Comparison of ENCODE assay signal across 16 cellular contexts in the genomic region with DNA sequence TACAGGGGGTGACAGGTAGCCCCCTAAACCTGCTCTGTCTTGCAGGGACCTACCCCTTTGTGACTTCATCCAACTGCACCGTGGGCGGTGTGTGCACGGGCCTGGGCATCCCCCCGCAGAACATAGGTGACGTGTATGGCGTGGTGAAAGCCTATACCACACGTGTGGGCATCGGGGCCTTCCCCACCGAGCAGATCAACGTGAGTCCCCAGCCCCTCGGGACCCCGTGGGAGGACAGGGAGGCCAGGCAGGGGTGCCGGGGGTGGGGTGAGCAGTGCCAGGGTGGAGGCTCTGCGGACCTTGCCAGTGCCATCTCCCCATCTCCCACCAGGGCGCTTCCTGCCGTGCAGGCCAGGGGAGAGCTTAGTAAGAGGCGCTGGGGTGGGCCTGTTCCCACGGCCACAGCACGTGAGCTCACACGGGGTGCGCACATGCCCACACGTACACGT.
"Had no signal": no experiment of that assay in that cellular context is flagged by ENCODE, and none has a peak within 500 bp of the region (broad histone marks: within the 10 kb centered on the region; RNA-seq: fewer than 3 reads in every experiment).

No MANE protein-coding gene starts in this region.

- H3K36me3 Mint-ChIP-seq: brain, naive B cell had no signal

- H3K4me3 ChIP-seq: left lung, mucosa of descending colon, pancreas, sigmoid colon, testis, upper lobe of right lung had no signal

- H3K36me3 ChIP-seq: left lung, pancreas, sigmoid colon, upper lobe of right lung had no signal

- H3K27me3 Mint-ChIP-seq: activated T-helper 17 cell treated with anti-CD3 and anti-CD28 coated beads, Interleukin-2, amount 50 U/mL, for 72 hours; brain; naive B cell had no signal

- H3K4me1 ChIP-seq: foreskin keratinocyte, pancreas, testis had no signal

- H3K27me3 ChIP-seq: foreskin keratinocyte, left lung, pancreas, sigmoid colon, testis, upper lobe of right lung had no signal

- H3K9me3 Mint-ChIP-seq: activated T-helper 17 cell treated with anti-CD3 and anti-CD28 coated beads, Interleukin-2, amount 50 U/mL, for 72 hours; naive B cell; neural crest cell had no signal

- H3K4me3 Mint-ChIP-seq: activated T-helper 17 cell treated with anti-CD3 and anti-CD28 coated beads, Interleukin-2, amount 50 U/mL, for 72 hours; brain; neural crest cell had no signal

- H3K27ac ChIP-seq: foreskin keratinocyte, left lung, pancreas, sigmoid colon, testis, upper lobe of right lung had no signal

- H3K4me1 Mint-ChIP-seq: brain had no signal

- DNase-seq: activated CD4-positive, alpha-beta T cell treated with anti-CD3 and anti-CD28 coated beads, Interleukin-2, amount 50 U/mL, for 4 hours; activated naive CD4-positive, alpha-beta T cell; central memory CD4-positive, alpha-beta T cell; foreskin keratinocyte; glutamatergic neuron; hypothalamus; naive B cell; sigmoid colon; testis; upper lobe of right lung had no signal

- H3K9me3 ChIP-seq: left lung, mucosa of descending colon, pancreas, sigmoid colon, testis, upper lobe of right lung had no signal

- H3K27ac Mint-ChIP-seq: activated T-helper 17 cell treated with anti-CD3 and anti-CD28 coated beads, Interleukin-2, amount 50 U/mL, for 72 hours; brain; naive B cell had no signal

- ATAC-seq: activated T-helper 17 cell treated with anti-CD3 and anti-CD28 coated beads, Interleukin-2, amount 50 U/mL, for 72 hours; foreskin keratinocyte; left lung; mucosa of descending colon; pancreas; upper lobe of right lung had no signal
